Comparison of ENCODE assay signal across 10 cellular contexts in genomic region chr20:63970714-63971431, GRCh38. TPM values are rescaled to one million over a fixed set of nuclear protein-coding genes. Genes with fewer than 3 reads are reported as not detected.
DNase-seq lines count a peak whose midpoint lies in the region; ATAC-seq and TF ChIP-seq lines count a peak whose summit lies in the region.
"Had no signal": no experiment of that assay in that cellular context is flagged by ENCODE, and none has a peak within 500 bp of the region (broad histone marks: within the 10 kb centered on the region; RNA-seq: fewer than 3 reads in every experiment).

No MANE protein-coding gene starts in this region.

- POLR2A ChIA-PET in activated B cell treated with CpG ODN at 0.5 μM for 24 hours (lab: Charles Lee), result interaction anchor here (0.6 kb wide), 1 partner anchor 1849 kb away, joined by 3 read pairs; no protein-coding TSS in a partner anchor

- H3K36me3 ChIP-seq in iPS-15b (ENCODE audit: control insufficient read depth, insufficient read depth, low read length), result peaks cover 18% of the 10 kb centered on the region

- CTCF ChIA-PET in activated B cell treated with CpG ODN at 0.5 μM for 24 hours (lab: Charles Lee), result no interaction called here

- H3K4me1 Mint-ChIP-seq in activated naive CD4-positive, alpha-beta T cell treated with anti-CD3 and anti-CD28 coated beads, Interleukin-2, amount 50 U/mL, for 24 hours, result peaks cover 28% of the 10 kb centered on the region
- peaks cover 19% of the 10 kb centered on the region for H3K4me1 Mint-ChIP-seq in activated B cell treated with CpG ODN at 0.5 μM for 24 hours
- H3K4me1 Mint-ChIP-seq in stimulated activated naive B cell treated with anti-CD40 and anti-IgM and Interleukin-4, amounts not matched to agents 10 μg/mL and 1 μg/mL and 100 μg/mL, for 72 hours, result peaks cover 16 to 22% of the 10 kb centered on the region in 2 donors

- peak overlapping the region; percentile 78 for H3K27ac Mint-ChIP-seq in activated naive CD4-positive, alpha-beta T cell treated with anti-CD3 and anti-CD28 coated beads, Interleukin-2, amount 50 U/mL, for 24 hours
- no peak overlapping the region for H3K27ac Mint-ChIP-seq in activated B cell treated with CpG ODN at 0.5 μM for 24 hours
- peak overlapping the region; percentile 84 for H3K27ac Mint-ChIP-seq in stimulated activated naive B cell treated with anti-CD40 and anti-IgM and Interleukin-4, amounts not matched to agents 10 μg/mL and 1 μg/mL and 100 μg/mL, for 72 hours

- intact Hi-C loops in activated B cell treated with CpG ODN at 0.5 μM for 24 hours (cut with micrococcal nuclease), result loop anchor here (5.0 kb wide), 4 partner anchors 264 to 914 kb away; partner anchors contain the start of genes ARFRP1 and ZGPAT

- no peaks in the 10 kb centered on the region for H3K9me3 Mint-ChIP-seq in activated naive CD4-positive, alpha-beta T cell treated with anti-CD3 and anti-CD28 coated beads, Interleukin-2, amount 50 U/mL, for 24 hours
- H3K9me3 Mint-ChIP-seq in activated B cell treated with CpG ODN at 0.5 μM for 24 hours, result no peaks in the 10 kb centered on the region
- H3K9me3 Mint-ChIP-seq in stimulated activated naive B cell treated with anti-CD40 and anti-IgM and Interleukin-4, amounts not matched to agents 10 μg/mL and 1 μg/mL and 100 μg/mL, for 72 hours, result peaks cover 3% of the 10 kb centered on the region in 2 donors

- peaks cover 1% of the 10 kb centered on the region for H3K36me3 Mint-ChIP-seq in activated naive CD4-positive, alpha-beta T cell treated with anti-CD3 and anti-CD28 coated beads, Interleukin-2, amount 50 U/mL, for 24 hours
- H3K36me3 Mint-ChIP-seq in activated B cell treated with CpG ODN at 0.5 μM for 24 hours (ENCODE audit: low read depth), result peaks cover 12% of the 10 kb centered on the region
- peaks cover 28 to 30% of the 10 kb centered on the region in 2 donors for H3K36me3 Mint-ChIP-seq in stimulated activated naive B cell treated with anti-CD40 and anti-IgM and Interleukin-4, amounts not matched to agents 10 μg/mL and 1 μg/mL and 100 μg/mL, for 72 hours

- H3K27me3 ChIP-seq in iPS-15b (ENCODE audit: control insufficient read depth, insufficient read depth, low read length), result peaks cover 9% of the 10 kb centered on the region

- TF ChIP-seq CTCF in activated B cell treated with CpG ODN at 0.5 μM for 24 hours (IDR thresholded peaks at IDR 0.05), result no peak

- peak overlapping the region; percentile 63 for H3K4me3 Mint-ChIP-seq in activated naive CD4-positive, alpha-beta T cell treated with anti-CD3 and anti-CD28 coated beads, Interleukin-2, amount 50 U/mL, for 24 hours
- peak overlapping the region; percentile 72 for H3K4me3 Mint-ChIP-seq in activated B cell treated with CpG ODN at 0.5 μM for 24 hours
- H3K4me3 Mint-ChIP-seq in stimulated activated naive B cell treated with anti-CD40 and anti-IgM and Interleukin-4, amounts not matched to agents 10 μg/mL and 1 μg/mL and 100 μg/mL, for 72 hours, result peak overlapping the region; percentile 63 to 70

- no peak overlapping the region for H3K9ac ChIP-seq in iPS-15b (ENCODE audit: low read depth, low read length)

- no peak for DNase-seq in activated naive CD4-positive, alpha-beta T cell treated with anti-CD3 and anti-CD28 coated beads, Interleukin-2, amount 50 U/mL, for 16 hours
- no peak for DNase-seq in activated B cell treated with CpG ODN at 0.5 μM for 24 hours
- DNase-seq in stimulated activated naive B cell treated with anti-CD40 and anti-IgM and Interleukin-4, amounts not matched to agents 10 μg/mL and 1 μg/mL and 100 μg/mL, for 72 hours, result no peak
- DNase-seq in NCI-H187 treated with DMSO at 0.1 percent for 48 hours (lab: John Stamatoyannopoulos, UW), result no peak
- no peak for DNase-seq in islet precursor cell
- no peak for DNase-seq in NCI-H510A treated with DMSO at 0.1 percent for 48 hours (lab: John Stamatoyannopoulos, UW)
- DNase-seq: NCI-H1694, small intestine had no signal

- ATAC-seq in activated B cell treated with CpG ODN at 0.5 μM for 24 hours (ENCODE audit: low read depth), result no peak
- ATAC-seq in stimulated activated naive B cell treated with anti-CD40 and anti-IgM and Interleukin-4, amounts not matched to agents 10 μg/mL and 1 μg/mL and 100 μg/mL, for 72 hours (replicated peaks), result no peak

- no peaks in the 10 kb centered on the region for H3K9me3 ChIP-seq in iPS-15b (ENCODE audit: control insufficient read depth, insufficient read depth, low read length)

- peak overlapping the region; percentile 72 for H3K4me3 ChIP-seq in iPS-15b (ENCODE audit: low read depth, low read length)

- no peaks in the 10 kb centered on the region for H3K27me3 Mint-ChIP-seq in activated naive CD4-positive, alpha-beta T cell treated with anti-CD3 and anti-CD28 coated beads, Interleukin-2, amount 50 U/mL, for 24 hours
- H3K27me3 Mint-ChIP-seq in activated B cell treated with CpG ODN at 0.5 μM for 24 hours, result no peaks in the 10 kb centered on the region
- no peaks in the 10 kb centered on the region for H3K27me3 Mint-ChIP-seq in stimulated activated naive B cell treated with anti-CD40 and anti-IgM and Interleukin-4, amounts not matched to agents 10 μg/mL and 1 μg/mL and 100 μg/mL, for 72 hours

- no peaks in the 10 kb centered on the region for H3K4me1 ChIP-seq in iPS-15b (ENCODE audit: control insufficient read depth, insufficient read depth, low read length)

RNA-seq across cellular contexts. Expression of gene ZNF512B, which starts 1.1 kb away (rescaled TPM):
- total RNA-seq in activated B cell treated with CpG ODN at 0.5 μM for 24 hours, result 10.2 and 12.0 TPM in 2 replicates

RNA-seq across cellular contexts. Expression of gene SAMD10, which starts 8.6 kb away (rescaled TPM):
- 6.8 and 9.0 TPM in 2 replicates for total RNA-seq in activated B cell treated with CpG ODN at 0.5 μM for 24 hours

RNA-seq across cellular contexts. Expression of gene PRPF6, which starts 10.1 kb away (rescaled TPM):
- 75.7 and 75.8 TPM in 2 replicates for total RNA-seq in activated B cell treated with CpG ODN at 0.5 μM for 24 hours

RNA-seq across cellular contexts. Expression of gene UCKL1, which starts 14.7 kb away (rescaled TPM):
- total RNA-seq in activated B cell treated with CpG ODN at 0.5 μM for 24 hours, result 43.6 and 49.7 TPM in 2 replicates
